Comparison of ENCODE assay signal across 8 cellular contexts in genomic region chr4:5998333-5998936, GRCh38. TPM values are rescaled to one million over a fixed set of nuclear protein-coding genes. Genes with fewer than 3 reads are reported as not detected.
DNase-seq lines count a peak whose midpoint lies in the region; ATAC-seq and TF ChIP-seq lines count a peak whose summit lies in the region.

No MANE protein-coding gene starts in this region.

- DNase-seq in DMS53 (lab: John Stamatoyannopoulos, UW) (peak; percentile 95), Karpas-422 (peak; percentile 89), SK-N-DZ (ENCODE audit: low spot score) (peak; percentile 85), amniotic stem cell (lab: John Stamatoyannopoulos, UW) (peak; percentile 11), right atrium auricular region (ENCODE audit: low spot score) (no peak), retinal pigment epithelial cell (ENCODE audit: low read depth) (peak; percentile 6), GDM1 (lab: John Stamatoyannopoulos, UW) (no peak)

- no peaks in the 10 kb centered on the region for H3K79me2 ChIP-seq in Karpas-422 (ENCODE audit: low read length)

- TF ChIP-seq CTCF in right atrium auricular region (IDR thresholded peaks at IDR 0.05) (peak; percentile 89 to 90), retinal pigment epithelial cell (conservative IDR thresholded peaks at IDR 0.05; ENCODE audit: low read depth, low read length) (peak; percentile 99)

- no peak overlapping the region for H2AFZ ChIP-seq in Karpas-422 (ENCODE audit: low read length)

- H3K9me3 ChIP-seq in Karpas-422 (ENCODE audit: low read length) = no peaks in the 10 kb centered on the region
- H3K9me3 ChIP-seq in right atrium auricular region = no peaks in the 10 kb centered on the region

- no peaks in the 10 kb centered on the region for H3K9me2 ChIP-seq in Karpas-422 (replicated peaks; ENCODE audit: insufficient read depth, low read length)

- no peaks in the 10 kb centered on the region for H4K20me1 ChIP-seq in Karpas-422 (ENCODE audit: insufficient read depth, low read depth, low read length)

- peak overlapping the region; percentile 69 for H3K4me2 ChIP-seq in Karpas-422 (ENCODE audit: low read depth, low read length, poor library complexity, severe bottlenecking)

- H3K4me3 ChIP-seq in Karpas-422 (ENCODE audit: low read length) (no peak overlapping the region), right atrium auricular region (no peak overlapping the region), retinal pigment epithelial cell (ENCODE audit: low read length) (no peak overlapping the region)

- H3K36me3 ChIP-seq in Karpas-422 (ENCODE audit: insufficient read depth, low read length) (no peaks in the 10 kb centered on the region), right atrium auricular region (no peaks in the 10 kb centered on the region)

- no peaks in the 10 kb centered on the region for H3K27me3 ChIP-seq in Karpas-422 (ENCODE audit: low read length)
- no peaks in the 10 kb centered on the region for H3K27me3 ChIP-seq in right atrium auricular region

- H3K27ac ChIP-seq in Karpas-422 (ENCODE audit: low read length) (peak overlapping the region; percentile 75), right atrium auricular region (no peak overlapping the region)

- no peak overlapping the region for H3K9ac ChIP-seq in Karpas-422 (ENCODE audit: low read length)

- peak; percentile 56 for ATAC-seq in GM21367 (IDR thresholded peaks at IDR 0.05; ENCODE audit: unreplicated experiment)

- H3K4me1 ChIP-seq in Karpas-422 (ENCODE audit: low read length) (peaks cover 53% of the 10 kb centered on the region), right atrium auricular region (no peaks in the 10 kb centered on the region)

RNA-seq across cellular contexts. Expression of gene C4orf50, which starts 19.8 kb away (rescaled TPM):
- 0.19 and 0.32 TPM in 2 replicates for total RNA-seq in Karpas-422 (2014; rRNA removed; shearing (Covaris generic); ENCODE audit: low replicate concordance)
- 0.92 and 1.1 TPM in 2 replicates for polyA plus RNA-seq in SK-N-DZ (2014; cell fraction: cytosol; rRNA removed)
- 0.73 and 1.3 TPM in 2 replicates for polyA plus RNA-seq in SK-N-DZ (2014; cell fraction: nucleus; rRNA removed)
- not detected for total RNA-seq in right atrium auricular region

Comparison
In these comparisons a context has a peak if more than half of its experiments do, and no peak if none do; other contexts are left out.
1. DNase-seq: peak in DMS53 (single experiment), Karpas-422 (single experiment), SK-N-DZ (single experiment), amniotic stem cell (single experiment) and retinal pigment epithelial cell (single experiment); none in right atrium auricular region (single experiment) and GDM1 (single experiment).